Comparison of ENCODE assay signal across 20 cellular contexts in genomic region chr11:29271616-29272015, GRCh38.
"Had no signal": no experiment of that assay in that cellular context is flagged by ENCODE, and none has a peak within 500 bp of the region (broad histone marks: within the 10 kb centered on the region; RNA-seq: fewer than 3 reads in every experiment).

No MANE protein-coding gene starts in this region.

- H3K4me1 Mint-ChIP-seq: stimulated activated naive B cell treated with anti-CD40 and anti-IgM and Interleukin-4, amounts not matched to agents 10 μg/mL and 1 μg/mL and 100 μg/mL, for 72 hours had no signal

- H3K27ac Mint-ChIP-seq: activated naive CD4-positive, alpha-beta T cell treated with anti-CD3 and anti-CD28 coated beads, Interleukin-2, amount 50 U/mL, for 72 hours; natural killer cell treated with Interleukin-12 subunit alpha and Interleukin-12 subunit beta and Interleukin-15 and Interleukin-18, amount 100 ng/mL, for 72 hours; stimulated activated naive B cell treated with anti-CD40 and anti-IgM and Interleukin-4, amounts not matched to agents 10 μg/mL and 1 μg/mL and 100 μg/mL, for 72 hours had no signal

- H3K4me1 ChIP-seq: heart left ventricle, left ventricle myocardium inferior, pancreas, sigmoid colon, transverse colon, uterus had no signal

- ATAC-seq: activated naive CD4-positive, alpha-beta T cell treated with anti-CD3 and anti-CD28 coated beads, Interleukin-2, amount 50 U/mL, for 72 hours; heart left ventricle; natural killer cell treated with Interleukin-12 subunit alpha and Interleukin-12 subunit beta and Interleukin-15 and Interleukin-18, amount 100 ng/mL, for 72 hours; pancreas; stimulated activated naive B cell treated with anti-CD40 and anti-IgM and Interleukin-4, amounts not matched to agents 10 μg/mL and 1 μg/mL and 100 μg/mL, for 72 hours had no signal

- H3K9me3 Mint-ChIP-seq: natural killer cell treated with Interleukin-12 subunit alpha and Interleukin-12 subunit beta and Interleukin-15 and Interleukin-18, amount 100 ng/mL, for 72 hours had no signal

- H3K9me3 ChIP-seq: heart left ventricle, left ventricle myocardium inferior, pancreas, sigmoid colon, transverse colon, uterus had no signal

- H3K27me3 ChIP-seq: pancreas, sigmoid colon, transverse colon, uterus had no signal

- H3K36me3 Mint-ChIP-seq: activated naive CD4-positive, alpha-beta T cell treated with anti-CD3 and anti-CD28 coated beads, Interleukin-2, amount 50 U/mL, for 72 hours; natural killer cell treated with Interleukin-12 subunit alpha and Interleukin-12 subunit beta and Interleukin-15 and Interleukin-18, amount 100 ng/mL, for 72 hours; stimulated activated naive B cell treated with anti-CD40 and anti-IgM and Interleukin-4, amounts not matched to agents 10 μg/mL and 1 μg/mL and 100 μg/mL, for 72 hours had no signal

- DNase-seq: activated gamma-delta T cell treated with Interleukin-2 at 50 U/mL for 16 hours; activated T-cell treated with anti-CD3 and anti-CD28 coated beads, Interleukin-2, amount 50 U/mL, for 1 hour; aorta; cerebellar nuclear complex; heart left ventricle; kidney; left ventricle myocardium inferior; pancreas; sigmoid colon; stimulated activated CD4-positive, alpha-beta T cell treated with anti-CD3 and anti-CD28 coated beads, Interleukin-2, amount 100 ng/mL, for 48 hours; stimulated activated CD8-positive, alpha-beta memory T cell treated with anti-CD3 and anti-CD28 coated beads, Interleukin-4, amount 100 ng/mL, for 48 hours; stimulated activated naive B cell treated with anti-CD40 and anti-IgM and Interleukin-4, amounts not matched to agents 10 μg/mL and 1 μg/mL and 100 μg/mL, for 72 hours; T-helper 1 cell; transverse colon; uterus had no signal

- H3K4me2 ChIP-seq: smooth muscle cell had no signal

- H3K4me3 ChIP-seq: coronary artery, heart left ventricle, left ventricle myocardium inferior, pancreas, sigmoid colon, smooth muscle cell, transverse colon, uterus had no signal

- H3K4me3 Mint-ChIP-seq: natural killer cell treated with Interleukin-12 subunit alpha and Interleukin-12 subunit beta and Interleukin-15 and Interleukin-18, amount 100 ng/mL, for 72 hours; stimulated activated naive B cell treated with anti-CD40 and anti-IgM and Interleukin-4, amounts not matched to agents 10 μg/mL and 1 μg/mL and 100 μg/mL, for 72 hours had no signal

- H3K36me3 ChIP-seq: heart left ventricle, left ventricle myocardium inferior, pancreas, sigmoid colon, transverse colon, uterus had no signal

- H3K27me3 Mint-ChIP-seq: natural killer cell treated with Interleukin-12 subunit alpha and Interleukin-12 subunit beta and Interleukin-15 and Interleukin-18, amount 100 ng/mL, for 72 hours; stimulated activated naive B cell treated with anti-CD40 and anti-IgM and Interleukin-4, amounts not matched to agents 10 μg/mL and 1 μg/mL and 100 μg/mL, for 72 hours had no signal

- H3K27ac ChIP-seq: coronary artery, epithelial cell of prostate, heart left ventricle, left ventricle myocardium inferior, pancreas, sigmoid colon, transverse colon, uterus had no signal
